In the genomic region with DNA sequence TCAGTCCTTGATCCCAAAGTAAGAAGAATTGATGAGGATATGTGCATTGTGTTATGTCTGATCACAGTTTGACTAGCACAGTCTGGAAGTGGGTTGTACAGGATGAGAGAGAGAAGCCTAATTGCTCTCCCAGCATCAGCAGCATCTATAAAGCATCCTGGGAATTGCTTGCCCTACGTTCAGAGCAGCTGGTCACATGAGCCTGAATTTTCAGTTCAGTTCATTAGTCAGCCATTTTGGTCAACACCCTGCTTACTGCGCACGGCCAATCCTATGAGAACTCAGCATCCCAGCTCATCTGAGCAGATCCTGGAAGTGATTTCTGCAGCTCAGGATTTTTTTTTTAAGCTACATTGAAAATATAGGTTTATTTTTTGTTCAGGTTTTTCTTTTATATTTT, we compare ENCODE assay signal across 8 cellular contexts. TPM values are rescaled to one million over a fixed set of nuclear protein-coding genes. Genes with fewer than 3 reads are reported as not detected.
A peak's percentile ranks its signal among the peaks of the same experiment; 100 is the strongest.
DNase-seq lines count a peak whose midpoint lies in the region; ATAC-seq and TF ChIP-seq lines count a peak whose summit lies in the region.

A gene with protein sequence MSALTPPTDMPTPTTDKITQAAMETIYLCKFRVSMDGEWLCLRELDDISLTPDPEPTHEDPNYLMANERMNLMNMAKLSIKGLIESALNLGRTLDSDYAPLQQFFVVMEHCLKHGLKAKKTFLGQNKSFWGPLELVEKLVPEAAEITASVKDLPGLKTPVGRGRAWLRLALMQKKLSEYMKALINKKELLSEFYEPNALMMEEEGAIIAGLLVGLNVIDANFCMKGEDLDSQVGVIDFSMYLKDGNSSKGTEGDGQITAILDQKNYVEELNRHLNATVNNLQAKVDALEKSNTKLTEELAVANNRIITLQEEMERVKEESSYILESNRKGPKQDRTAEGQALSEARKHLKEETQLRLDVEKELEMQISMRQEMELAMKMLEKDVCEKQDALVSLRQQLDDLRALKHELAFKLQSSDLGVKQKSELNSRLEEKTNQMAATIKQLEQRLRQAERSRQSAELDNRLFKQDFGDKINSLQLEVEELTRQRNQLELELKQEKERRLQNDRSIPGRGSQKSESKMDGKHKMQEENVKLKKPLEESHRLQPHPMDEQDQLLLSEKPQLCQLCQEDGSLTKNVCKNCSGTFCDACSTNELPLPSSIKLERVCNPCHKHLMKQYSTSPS (plus strand): TSS at position 218 of the 400 bp plus-strand sequence. CDS start 610 bp downstream, outside the sequence.

- H4K20me1 ChIP-seq in OCI-LY1 (ENCODE audit: insufficient read depth, low read length), result no peaks in the 10 kb centered on the region

- H3K9ac ChIP-seq in OCI-LY1 (ENCODE audit: low read length) (peak within 1 kb of the TSS; percentile 29), liver (ENCODE audit: low read depth in 1 of 2, low read length in 2 of 2) (no peak within 1 kb of the TSS)

- H3K27me3 ChIP-seq in OCI-LY1 (ENCODE audit: insufficient read depth, low read length), result no peaks in the 10 kb centered on the region
- H3K27me3 ChIP-seq in liver (ENCODE audit: control insufficient read depth in 4 of 4, insufficient read depth in 4 of 4, low read length in 3 of 4), result no peaks in the 10 kb centered on the region

- TF ChIP-seq RAD21 in liver (IDR thresholded peaks at IDR 0.05), result no peak

- H3K4me3 ChIP-seq in OCI-LY1 (ENCODE audit: low read depth, low read length, poor library complexity, severe bottlenecking), result peak within 1 kb of the TSS; percentile 39
- H3K4me3 ChIP-seq in choroid plexus epithelial cell (ENCODE audit: low read depth, low read length), result peak within 1 kb of the TSS; percentile 60
- no peak within 1 kb of the TSS for H3K4me3 ChIP-seq in liver (ENCODE audit: low read depth in 1 of 3, low read length in 3 of 3)

- TF ChIP-seq CTCF in OCI-LY1 (IDR thresholded peaks at IDR 0.05; ENCODE audit: low read length), result no peak
- TF ChIP-seq CTCF in choroid plexus epithelial cell (conservative IDR thresholded peaks at IDR 0.05; ENCODE audit: low read depth, low read length), result no peak
- no peak for TF ChIP-seq CTCF in liver (IDR thresholded peaks at IDR 0.05; ENCODE audit: low read depth, low read length, missing input control)

- H3K4me1 ChIP-seq in OCI-LY1 (ENCODE audit: insufficient read depth, low read length, severe bottlenecking) (peaks cover 37% of the 10 kb centered on the region), liver (ENCODE audit: control insufficient read depth in 4 of 4, insufficient read depth in 4 of 4, low read length in 3 of 4) (no peaks in the 10 kb centered on the region)

- H3K36me3 Mint-ChIP-seq in activated naive CD4-positive, alpha-beta T cell treated with anti-CD3 and anti-CD28 coated beads, Interleukin-2, amount 50 U/mL, for 72 hours, result no peaks in the 10 kb centered on the region

- H3K27ac ChIP-seq in OCI-LY1 (ENCODE audit: low read depth, low read length, poor library complexity, severe bottlenecking) (peak within 1 kb of the TSS; percentile 53), liver (ENCODE audit: low read depth in 1 of 2, low read length in 2 of 2) (no peak within 1 kb of the TSS)

- H3K4me2 ChIP-seq in OCI-LY1 (ENCODE audit: low read length), result peak within 1 kb of the TSS; percentile 82

- no peaks in the 10 kb centered on the region for H3F3A ChIP-seq in OCI-LY1 (ENCODE audit: insufficient read depth, low read length)

- no peak within 1 kb of the TSS for H2AFZ ChIP-seq in OCI-LY1 (ENCODE audit: low read length)

- WGBS in liver, result 67% methylated on average over 3 of the region's 3 CpGs

- peaks cover 61% of the 10 kb centered on the region for H3K79me2 ChIP-seq in OCI-LY1 (ENCODE audit: insufficient read depth, low read length)

- no peaks in the 10 kb centered on the region for H3K9me3 ChIP-seq in OCI-LY1 (ENCODE audit: low read length)
- H3K9me3 ChIP-seq in liver (ENCODE audit: control insufficient read depth in 4 of 4, low read length in 3 of 4), result no peaks in the 10 kb centered on the region

- 0 out of 2 replicates have a peak, but pooled peaks cover 3% of the 10 kb centered on the region for H3K36me3 ChIP-seq in OCI-LY1 (ENCODE audit: insufficient read depth, low read length)
- H3K36me3 ChIP-seq in liver (ENCODE audit: control insufficient read depth in 4 of 4, insufficient read depth in 3 of 4, low read depth in 1 of 4, low read length in 3 of 4), result no peaks in the 10 kb centered on the region

- DNase-seq in activated naive CD4-positive, alpha-beta T cell treated with anti-CD3 and anti-CD28 coated beads, Interleukin-2, amount 50 U/mL, for 72 hours (ENCODE audit: low spot score in 2 of 2), result no peak
- no peak for DNase-seq in activated naive CD4-positive, alpha-beta T cell treated with anti-CD3 and anti-CD28 coated beads, Interleukin-2, amount 50 U/mL, for 16 hours
- peak; percentile 97 for DNase-seq in choroid plexus epithelial cell (ENCODE audit: low read depth)
- peak; percentile 95 for DNase-seq in stromal cell of bone marrow (ENCODE audit: low read depth)
- DNase-seq in activated gamma-delta T cell treated with Interleukin-2 at 50 U/mL for 16 hours, result no peak

- ATAC-seq in activated naive CD4-positive, alpha-beta T cell treated with anti-CD3 and anti-CD28 coated beads, Interleukin-2, amount 50 U/mL, for 72 hours, result no peak
- no peak for ATAC-seq in GM18873 (IDR thresholded peaks at IDR 0.05; ENCODE audit: low FRiP score, unreplicated experiment)

- no peaks in the 10 kb centered on the region for H3K9me3 Mint-ChIP-seq in activated naive CD4-positive, alpha-beta T cell treated with anti-CD3 and anti-CD28 coated beads, Interleukin-2, amount 50 U/mL, for 72 hours

- no peaks in the 10 kb centered on the region for H3K9me2 ChIP-seq in OCI-LY1 (ENCODE audit: low read depth, low read length)

- no peak within 1 kb of the TSS for H3K27ac Mint-ChIP-seq in activated naive CD4-positive, alpha-beta T cell treated with anti-CD3 and anti-CD28 coated beads, Interleukin-2, amount 50 U/mL, for 72 hours

TF ChIP-seq in liver, 16 proteins besides CTCF, POLR2A, EP300 and RAD21:
- TF ChIP-seq YY1 (IDR thresholded peaks at IDR 0.05), result peak; percentile 49
- TF ChIP-seq HNF4A (conservative IDR thresholded peaks at IDR 0.05), result no peak
- TF ChIP-seq FOXA2 (IDR thresholded peaks at IDR 0.05), result no peak
- TF ChIP-seq ATF3 (IDR thresholded peaks at IDR 0.05), result no peak
- TF ChIP-seq FOXA1 (IDR thresholded peaks at IDR 0.05), result no peak
- no peak for TF ChIP-seq HNF4G (IDR thresholded peaks at IDR 0.05)
- TF ChIP-seq RXRA (IDR thresholded peaks at IDR 0.05), result no peak
TF ChIP-seq in liver: peak in this region for 1.

RNA-seq across cellular contexts. Expression of the gene that starts here (rescaled TPM):
- total RNA-seq in activated naive CD4-positive, alpha-beta T cell treated with anti-CD3 and anti-CD28 coated beads, Interleukin-2, amount 50 U/mL, for 72 hours, result 10 to 100 TPM; 16.0 to 23.5 TPM
- total RNA-seq in liver, result 10 to 100 TPM; 13.8 to 35.2 TPM
- 10 to 100 TPM in 1 of 2 donors, 1 to 10 TPM in 1; 9.2 to 16.2 TPM for polyA plus RNA-seq in liver

Comparison
In these comparisons a context has a peak if more than half of its experiments do, and no peak if none do; other contexts are left out.
1. DNase-seq: peak in choroid plexus epithelial cell (single experiment) and stromal cell of bone marrow (single experiment); none in activated naive CD4-positive, alpha-beta T cell treated with anti-CD3 and anti-CD28 coated beads, Interleukin-2, amount 50 U/mL, for 72 hours (0 of 2), activated naive CD4-positive, alpha-beta T cell treated with anti-CD3 and anti-CD28 coated beads, Interleukin-2, amount 50 U/mL, for 16 hours (single experiment) and activated gamma-delta T cell treated with Interleukin-2 at 50 U/mL for 16 hours (single experiment).
2. H3K4me3 ChIP-seq: peak in OCI-LY1 (single experiment) and choroid plexus epithelial cell (single experiment); none in liver (0 of 3).